Comparison of ENCODE assay signal across 1 cellular context in the genomic region with DNA sequence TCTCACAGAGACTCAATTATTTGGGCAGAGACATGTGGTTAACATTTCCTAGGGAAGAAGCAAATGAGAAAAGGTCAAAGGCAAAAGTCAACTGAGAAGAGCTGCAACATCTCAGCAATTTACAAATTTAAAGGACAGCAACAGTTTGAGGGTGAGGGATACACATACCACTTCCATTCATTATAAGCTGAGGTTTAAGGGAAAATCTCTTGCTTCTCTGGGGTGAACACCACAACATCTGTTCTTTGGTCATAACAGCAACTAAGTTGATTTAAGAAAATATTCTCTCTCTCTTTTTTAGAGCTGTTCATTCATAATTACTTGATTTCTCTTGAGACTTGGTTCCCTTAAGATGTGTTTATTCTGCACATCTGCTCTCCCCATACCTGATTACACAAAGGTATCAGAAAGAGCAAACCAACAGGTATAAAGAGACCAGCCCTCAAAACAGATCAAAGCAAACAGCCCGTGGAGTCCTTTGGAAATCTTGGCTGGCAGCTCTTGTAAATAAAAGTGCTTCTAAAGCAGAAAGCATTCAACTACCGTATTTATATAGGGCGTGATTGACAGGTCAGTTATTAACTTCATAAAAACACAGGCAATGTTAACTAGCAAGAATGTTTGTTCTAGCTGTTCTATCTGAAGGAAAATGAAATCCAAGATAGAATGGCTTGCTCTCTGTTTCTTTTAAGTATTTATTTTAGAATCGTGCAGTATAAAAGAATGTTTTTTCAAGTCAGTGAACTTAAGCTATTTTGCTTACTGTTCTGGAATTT.
A peak's percentile ranks its signal among the peaks of the same experiment; 100 is the strongest.
TF ChIP-seq lines count a peak whose summit lies in the region.

No MANE protein-coding gene starts in this region.

TF ChIP-seq in HepG2, 621 proteins besides CTCF, POLR2A, EP300 and RAD21 (continued from another document and continues in another):
- TF ChIP-seq ZNF792 (CRISPR knock-in tag; IDR thresholded peaks at IDR 0.05) (peak; percentile 74; the same call in 1 of the 2 replicates), ZNF644 (CRISPR knock-in tag; IDR thresholded peaks at IDR 0.05; ENCODE audit: low read depth) (peak; percentile 70; the same call in 1 of the 2 replicates), MED1 (CRISPR knock-in tag; IDR thresholded peaks at IDR 0.05) (peak; percentile 72), FOXO1 (CRISPR knock-in tag; IDR thresholded peaks at IDR 0.05) (peak; percentile 89), NCOA2 (CRISPR knock-in tag; IDR thresholded peaks at IDR 0.05) (peak; percentile 90), HMG20A (CRISPR knock-in tag; IDR thresholded peaks at IDR 0.05; ENCODE audit: borderline replicate concordance) (peak; percentile 92), ZNF136 (CRISPR knock-in tag; IDR thresholded peaks at IDR 0.05; ENCODE audit: low read depth) (peak; percentile 87; the same call in 1 of the 2 replicates), POGZ (CRISPR knock-in tag; IDR thresholded peaks at IDR 0.05) (peak; percentile 38; the same call in 1 of the 2 replicates), HMGA1 (CRISPR knock-in tag; conservative IDR thresholded peaks at IDR 0.05) (no peak), SIN3A (IDR thresholded peaks at IDR 0.05; ENCODE audit: borderline replicate concordance, low read depth, low read length) (peak; percentile 62; the same call in 1 of the 2 replicates), XRCC5 (optimal IDR thresholded peaks at IDR 0.05; ENCODE audit: low read length) (peak; percentile 47), BORCS8-MEF2B (CRISPR knock-in tag; IDR thresholded peaks at IDR 0.05) (no peak), ZNF30 (CRISPR knock-in tag; IDR thresholded peaks at IDR 0.05) (no peak), HNRNPUL1 (IDR thresholded peaks at IDR 0.05; ENCODE audit: low read depth, low read length) (peak; percentile 55; the same call in 1 of the 2 replicates), NFATC3 (CRISPR knock-in tag; IDR thresholded peaks at IDR 0.05) (0 out of 2 replicates have a peak, but pooled peaks have one; percentile 61), ESRRA (CRISPR knock-in tag; IDR thresholded peaks at IDR 0.05; ENCODE audit: low read depth) (no peak), ZNF614 (CRISPR knock-in tag; IDR thresholded peaks at IDR 0.05; ENCODE audit: borderline replicate concordance) (peak; percentile 94), ONECUT2 (CRISPR knock-in tag; IDR thresholded peaks at IDR 0.05) (no peak), TEAD3 (CRISPR knock-in tag; optimal IDR thresholded peaks at IDR 0.05; ENCODE audit: borderline replicate concordance) (peak; percentile 80)
- TF ChIP-seq, protein P1, sequence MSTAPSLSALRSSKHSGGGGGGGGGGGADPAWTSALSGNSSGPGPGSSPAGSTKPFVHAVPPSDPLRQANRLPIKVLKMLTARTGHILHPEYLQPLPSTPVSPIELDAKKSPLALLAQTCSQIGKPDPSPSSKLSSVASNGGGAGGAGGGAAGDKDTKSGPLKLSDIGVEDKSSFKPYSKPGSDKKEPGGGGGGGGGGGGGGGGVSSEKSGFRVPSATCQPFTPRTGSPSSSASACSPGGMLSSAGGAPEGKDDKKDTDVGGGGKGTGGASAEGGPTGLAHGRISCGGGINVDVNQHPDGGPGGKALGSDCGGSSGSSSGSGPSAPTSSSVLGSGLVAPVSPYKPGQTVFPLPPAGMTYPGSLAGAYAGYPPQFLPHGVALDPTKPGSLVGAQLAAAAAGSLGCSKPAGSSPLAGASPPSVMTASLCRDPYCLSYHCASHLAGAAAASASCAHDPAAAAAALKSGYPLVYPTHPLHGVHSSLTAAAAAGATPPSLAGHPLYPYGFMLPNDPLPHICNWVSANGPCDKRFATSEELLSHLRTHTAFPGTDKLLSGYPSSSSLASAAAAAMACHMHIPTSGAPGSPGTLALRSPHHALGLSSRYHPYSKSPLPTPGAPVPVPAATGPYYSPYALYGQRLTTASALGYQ (CRISPR knock-in tag; IDR thresholded peaks at IDR 0.05) = peak; percentile 94
- TF ChIP-seq, protein P2, sequence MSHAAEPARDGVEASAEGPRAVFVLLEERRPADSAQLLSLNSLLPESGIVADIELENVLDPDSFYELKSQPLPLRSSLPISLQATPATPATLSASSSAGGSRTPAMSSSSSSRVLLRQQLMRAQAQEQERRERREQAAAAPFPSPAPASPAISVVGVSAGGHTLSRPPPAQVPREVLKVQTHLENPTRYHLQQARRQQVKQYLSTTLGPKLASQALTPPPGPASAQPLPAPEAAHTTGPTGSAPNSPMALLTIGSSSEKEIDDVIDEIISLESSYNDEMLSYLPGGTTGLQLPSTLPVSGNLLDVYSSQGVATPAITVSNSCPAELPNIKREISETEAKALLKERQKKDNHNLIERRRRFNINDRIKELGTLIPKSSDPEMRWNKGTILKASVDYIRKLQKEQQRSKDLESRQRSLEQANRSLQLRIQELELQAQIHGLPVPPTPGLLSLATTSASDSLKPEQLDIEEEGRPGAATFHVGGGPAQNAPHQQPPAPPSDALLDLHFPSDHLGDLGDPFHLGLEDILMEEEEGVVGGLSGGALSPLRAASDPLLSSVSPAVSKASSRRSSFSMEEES (CRISPR knock-in tag; IDR thresholded peaks at IDR 0.05) = peak; percentile 65; the same call in 1 of the 2 replicates
- TF ChIP-seq, protein P3, sequence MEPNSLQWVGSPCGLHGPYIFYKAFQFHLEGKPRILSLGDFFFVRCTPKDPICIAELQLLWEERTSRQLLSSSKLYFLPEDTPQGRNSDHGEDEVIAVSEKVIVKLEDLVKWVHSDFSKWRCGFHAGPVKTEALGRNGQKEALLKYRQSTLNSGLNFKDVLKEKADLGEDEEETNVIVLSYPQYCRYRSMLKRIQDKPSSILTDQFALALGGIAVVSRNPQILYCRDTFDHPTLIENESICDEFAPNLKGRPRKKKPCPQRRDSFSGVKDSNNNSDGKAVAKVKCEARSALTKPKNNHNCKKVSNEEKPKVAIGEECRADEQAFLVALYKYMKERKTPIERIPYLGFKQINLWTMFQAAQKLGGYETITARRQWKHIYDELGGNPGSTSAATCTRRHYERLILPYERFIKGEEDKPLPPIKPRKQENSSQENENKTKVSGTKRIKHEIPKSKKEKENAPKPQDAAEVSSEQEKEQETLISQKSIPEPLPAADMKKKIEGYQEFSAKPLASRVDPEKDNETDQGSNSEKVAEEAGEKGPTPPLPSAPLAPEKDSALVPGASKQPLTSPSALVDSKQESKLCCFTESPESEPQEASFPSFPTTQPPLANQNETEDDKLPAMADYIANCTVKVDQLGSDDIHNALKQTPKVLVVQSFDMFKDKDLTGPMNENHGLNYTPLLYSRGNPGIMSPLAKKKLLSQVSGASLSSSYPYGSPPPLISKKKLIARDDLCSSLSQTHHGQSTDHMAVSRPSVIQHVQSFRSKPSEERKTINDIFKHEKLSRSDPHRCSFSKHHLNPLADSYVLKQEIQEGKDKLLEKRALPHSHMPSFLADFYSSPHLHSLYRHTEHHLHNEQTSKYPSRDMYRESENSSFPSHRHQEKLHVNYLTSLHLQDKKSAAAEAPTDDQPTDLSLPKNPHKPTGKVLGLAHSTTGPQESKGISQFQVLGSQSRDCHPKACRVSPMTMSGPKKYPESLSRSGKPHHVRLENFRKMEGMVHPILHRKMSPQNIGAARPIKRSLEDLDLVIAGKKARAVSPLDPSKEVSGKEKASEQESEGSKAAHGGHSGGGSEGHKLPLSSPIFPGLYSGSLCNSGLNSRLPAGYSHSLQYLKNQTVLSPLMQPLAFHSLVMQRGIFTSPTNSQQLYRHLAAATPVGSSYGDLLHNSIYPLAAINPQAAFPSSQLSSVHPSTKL (CRISPR knock-in tag; IDR thresholded peaks at IDR 0.05) = peak; percentile 98
- TF ChIP-seq, protein P4, sequence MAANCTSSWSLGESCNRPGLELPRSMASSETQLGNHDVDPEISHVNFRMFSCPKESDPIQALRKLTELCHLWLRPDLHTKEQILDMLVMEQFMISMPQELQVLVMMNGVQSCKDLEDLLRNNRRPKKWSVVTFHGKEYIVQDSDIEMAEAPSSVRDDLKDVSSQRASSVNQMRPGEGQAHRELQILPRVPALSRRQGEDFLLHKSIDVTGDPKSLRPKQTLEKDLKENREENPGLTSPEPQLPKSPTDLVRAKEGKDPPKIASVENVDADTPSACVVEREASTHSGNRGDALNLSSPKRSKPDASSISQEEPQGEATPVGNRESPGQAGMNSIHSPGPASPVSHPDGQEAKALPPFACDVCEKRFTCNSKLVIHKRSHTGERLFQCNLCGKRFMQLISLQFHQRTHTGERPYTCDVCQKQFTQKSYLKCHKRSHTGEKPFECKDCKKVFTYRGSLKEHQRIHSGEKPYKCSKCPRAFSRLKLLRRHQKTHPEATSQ (CRISPR knock-in tag; IDR thresholded peaks at IDR 0.05; ENCODE audit: borderline replicate concordance) = peak; percentile 81; the same call in 1 of the 2 replicates
- TF ChIP-seq, protein P5, sequence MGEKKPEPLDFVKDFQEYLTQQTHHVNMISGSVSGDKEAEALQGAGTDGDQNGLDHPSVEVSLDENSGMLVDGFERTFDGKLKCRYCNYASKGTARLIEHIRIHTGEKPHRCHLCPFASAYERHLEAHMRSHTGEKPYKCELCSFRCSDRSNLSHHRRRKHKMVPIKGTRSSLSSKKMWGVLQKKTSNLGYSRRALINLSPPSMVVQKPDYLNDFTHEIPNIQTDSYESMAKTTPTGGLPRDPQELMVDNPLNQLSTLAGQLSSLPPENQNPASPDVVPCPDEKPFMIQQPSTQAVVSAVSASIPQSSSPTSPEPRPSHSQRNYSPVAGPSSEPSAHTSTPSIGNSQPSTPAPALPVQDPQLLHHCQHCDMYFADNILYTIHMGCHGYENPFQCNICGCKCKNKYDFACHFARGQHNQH (CRISPR knock-in tag; IDR thresholded peaks at IDR 0.05) = peak; percentile 88; the same call in 1 of the 2 replicates
- TF ChIP-seq, protein P6, sequence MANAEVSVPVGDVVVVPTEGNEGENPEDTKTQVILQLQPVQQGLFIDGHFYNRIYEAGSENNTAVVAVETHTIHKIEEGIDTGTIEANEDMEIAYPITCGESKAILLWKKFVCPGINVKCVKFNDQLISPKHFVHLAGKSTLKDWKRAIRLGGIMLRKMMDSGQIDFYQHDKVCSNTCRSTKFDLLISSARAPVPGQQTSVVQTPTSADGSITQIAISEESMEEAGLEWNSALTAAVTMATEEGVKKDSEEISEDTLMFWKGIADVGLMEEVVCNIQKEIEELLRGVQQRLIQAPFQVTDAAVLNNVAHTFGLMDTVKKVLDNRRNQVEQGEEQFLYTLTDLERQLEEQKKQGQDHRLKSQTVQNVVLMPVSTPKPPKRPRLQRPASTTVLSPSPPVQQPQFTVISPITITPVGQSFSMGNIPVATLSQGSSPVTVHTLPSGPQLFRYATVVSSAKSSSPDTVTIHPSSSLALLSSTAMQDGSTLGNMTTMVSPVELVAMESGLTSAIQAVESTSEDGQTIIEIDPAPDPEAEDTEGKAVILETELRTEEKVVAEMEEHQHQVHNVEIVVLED (CRISPR knock-in tag; IDR thresholded peaks at IDR 0.05; ENCODE audit: borderline replicate concordance) = peak; percentile 56; the same call in 1 of the 2 replicates
- TF ChIP-seq, protein P7, sequence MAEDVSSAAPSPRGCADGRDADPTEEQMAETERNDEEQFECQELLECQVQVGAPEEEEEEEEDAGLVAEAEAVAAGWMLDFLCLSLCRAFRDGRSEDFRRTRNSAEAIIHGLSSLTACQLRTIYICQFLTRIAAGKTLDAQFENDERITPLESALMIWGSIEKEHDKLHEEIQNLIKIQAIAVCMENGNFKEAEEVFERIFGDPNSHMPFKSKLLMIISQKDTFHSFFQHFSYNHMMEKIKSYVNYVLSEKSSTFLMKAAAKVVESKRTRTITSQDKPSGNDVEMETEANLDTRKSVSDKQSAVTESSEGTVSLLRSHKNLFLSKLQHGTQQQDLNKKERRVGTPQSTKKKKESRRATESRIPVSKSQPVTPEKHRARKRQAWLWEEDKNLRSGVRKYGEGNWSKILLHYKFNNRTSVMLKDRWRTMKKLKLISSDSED (CRISPR knock-in tag; IDR thresholded peaks at IDR 0.05) = no peak
- TF ChIP-seq, protein P8, sequence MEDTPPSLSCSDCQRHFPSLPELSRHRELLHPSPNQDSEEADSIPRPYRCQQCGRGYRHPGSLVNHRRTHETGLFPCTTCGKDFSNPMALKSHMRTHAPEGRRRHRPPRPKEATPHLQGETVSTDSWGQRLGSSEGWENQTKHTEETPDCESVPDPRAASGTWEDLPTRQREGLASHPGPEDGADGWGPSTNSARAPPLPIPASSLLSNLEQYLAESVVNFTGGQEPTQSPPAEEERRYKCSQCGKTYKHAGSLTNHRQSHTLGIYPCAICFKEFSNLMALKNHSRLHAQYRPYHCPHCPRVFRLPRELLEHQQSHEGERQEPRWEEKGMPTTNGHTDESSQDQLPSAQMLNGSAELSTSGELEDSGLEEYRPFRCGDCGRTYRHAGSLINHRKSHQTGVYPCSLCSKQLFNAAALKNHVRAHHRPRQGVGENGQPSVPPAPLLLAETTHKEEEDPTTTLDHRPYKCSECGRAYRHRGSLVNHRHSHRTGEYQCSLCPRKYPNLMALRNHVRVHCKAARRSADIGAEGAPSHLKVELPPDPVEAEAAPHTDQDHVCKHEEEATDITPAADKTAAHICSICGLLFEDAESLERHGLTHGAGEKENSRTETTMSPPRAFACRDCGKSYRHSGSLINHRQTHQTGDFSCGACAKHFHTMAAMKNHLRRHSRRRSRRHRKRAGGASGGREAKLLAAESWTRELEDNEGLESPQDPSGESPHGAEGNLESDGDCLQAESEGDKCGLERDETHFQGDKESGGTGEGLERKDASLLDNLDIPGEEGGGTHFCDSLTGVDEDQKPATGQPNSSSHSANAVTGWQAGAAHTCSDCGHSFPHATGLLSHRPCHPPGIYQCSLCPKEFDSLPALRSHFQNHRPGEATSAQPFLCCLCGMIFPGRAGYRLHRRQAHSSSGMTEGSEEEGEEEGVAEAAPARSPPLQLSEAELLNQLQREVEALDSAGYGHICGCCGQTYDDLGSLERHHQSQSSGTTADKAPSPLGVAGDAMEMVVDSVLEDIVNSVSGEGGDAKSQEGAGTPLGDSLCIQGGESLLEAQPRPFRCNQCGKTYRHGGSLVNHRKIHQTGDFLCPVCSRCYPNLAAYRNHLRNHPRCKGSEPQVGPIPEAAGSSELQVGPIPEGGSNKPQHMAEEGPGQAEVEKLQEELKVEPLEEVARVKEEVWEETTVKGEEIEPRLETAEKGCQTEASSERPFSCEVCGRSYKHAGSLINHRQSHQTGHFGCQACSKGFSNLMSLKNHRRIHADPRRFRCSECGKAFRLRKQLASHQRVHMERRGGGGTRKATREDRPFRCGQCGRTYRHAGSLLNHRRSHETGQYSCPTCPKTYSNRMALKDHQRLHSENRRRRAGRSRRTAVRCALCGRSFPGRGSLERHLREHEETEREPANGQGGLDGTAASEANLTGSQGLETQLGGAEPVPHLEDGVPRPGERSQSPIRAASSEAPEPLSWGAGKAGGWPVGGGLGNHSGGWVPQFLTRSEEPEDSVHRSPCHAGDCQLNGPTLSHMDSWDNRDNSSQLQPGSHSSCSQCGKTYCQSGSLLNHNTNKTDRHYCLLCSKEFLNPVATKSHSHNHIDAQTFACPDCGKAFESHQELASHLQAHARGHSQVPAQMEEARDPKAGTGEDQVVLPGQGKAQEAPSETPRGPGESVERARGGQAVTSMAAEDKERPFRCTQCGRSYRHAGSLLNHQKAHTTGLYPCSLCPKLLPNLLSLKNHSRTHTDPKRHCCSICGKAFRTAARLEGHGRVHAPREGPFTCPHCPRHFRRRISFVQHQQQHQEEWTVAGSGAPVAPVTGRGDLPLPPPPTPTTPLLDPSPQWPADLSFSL (CRISPR knock-in tag; IDR thresholded peaks at IDR 0.05) = 0 out of 2 replicates have a peak, but pooled peaks have one; percentile 39
- TF ChIP-seq, protein P9, sequence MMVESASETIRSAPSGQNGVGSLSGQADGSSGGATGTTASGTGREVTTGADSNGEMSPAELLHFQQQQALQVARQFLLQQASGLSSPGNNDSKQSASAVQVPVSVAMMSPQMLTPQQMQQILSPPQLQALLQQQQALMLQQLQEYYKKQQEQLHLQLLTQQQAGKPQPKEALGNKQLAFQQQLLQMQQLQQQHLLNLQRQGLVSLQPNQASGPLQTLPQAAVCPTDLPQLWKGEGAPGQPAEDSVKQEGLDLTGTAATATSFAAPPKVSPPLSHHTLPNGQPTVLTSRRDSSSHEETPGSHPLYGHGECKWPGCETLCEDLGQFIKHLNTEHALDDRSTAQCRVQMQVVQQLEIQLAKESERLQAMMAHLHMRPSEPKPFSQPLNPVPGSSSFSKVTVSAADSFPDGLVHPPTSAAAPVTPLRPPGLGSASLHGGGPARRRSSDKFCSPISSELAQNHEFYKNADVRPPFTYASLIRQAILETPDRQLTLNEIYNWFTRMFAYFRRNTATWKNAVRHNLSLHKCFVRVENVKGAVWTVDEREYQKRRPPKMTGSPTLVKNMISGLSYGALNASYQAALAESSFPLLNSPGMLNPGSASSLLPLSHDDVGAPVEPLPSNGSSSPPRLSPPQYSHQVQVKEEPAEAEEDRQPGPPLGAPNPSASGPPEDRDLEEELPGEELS (CRISPR knock-in tag; IDR thresholded peaks at IDR 0.05) = peak; percentile 97
